In genomic region chr6:3258720-3259490, GRCh38 we compare ENCODE assay signal across 8 cellular contexts. TPM values are rescaled to one million over a fixed set of nuclear protein-coding genes. Genes with fewer than 3 reads are reported as not detected.
DNase-seq lines count a peak whose midpoint lies in the region; ATAC-seq and TF ChIP-seq lines count a peak whose summit lies in the region.

PSMG4 (plus strand) TSS chr6:3258947; CDS start chr6:3259023, 76 bp downstream.

- peak; percentile 80 for DNase-seq in ACHN
- DNase-seq in NCI-H2196 treated with DMSO at 0.1 percent for 48 hours (lab: John Stamatoyannopoulos, UW; ENCODE audit: unreplicated experiment) = peak; percentile 78
- peak; percentile 99 for DNase-seq in WERI-Rb-1
- peak; percentile 87 to 97 for DNase-seq in breast epithelium (ENCODE audit: low spot score in 2 of 2)
- peak; percentile 99 for DNase-seq in iPS-NIHi11 (ENCODE audit: low spot score)

- no peak for TF ChIP-seq POLR2A in breast epithelium (IDR thresholded peaks at IDR 0.05)

- TF ChIP-seq CTCF in WERI-Rb-1 (IDR thresholded peaks at IDR 0.05; ENCODE audit: low read depth, low read length) = no peak
- TF ChIP-seq CTCF in breast epithelium (IDR thresholded peaks at IDR 0.05) = no peak

- H3K4me3 ChIP-seq in WERI-Rb-1 (ENCODE audit: low read depth, low read length) = peak within 1 kb of the TSS; percentile 70
- peak within 1 kb of the TSS; percentile 93 to 100 (median 100) for H3K4me3 ChIP-seq in breast epithelium
- H3K4me3 ChIP-seq in skin epidermis = peak within 1 kb of the TSS; percentile 55 to 99 (median 91)

- H3K36me3 ChIP-seq in WERI-Rb-1 (peaks cover 16% of the 10 kb centered on the region), breast epithelium (no peaks in the 10 kb centered on the region)

- in situ Hi-C loops in ACHN (cut with HindIII; ENCODE audit: low pct_ligation_motif_present, low pct_unique_long_range_greater_than_20kb, low sequenced_read_pairs) = no loop called here

- ATAC-seq in GM18873 (IDR thresholded peaks at IDR 0.05; ENCODE audit: low FRiP score, unreplicated experiment) (peak; percentile 68), HG03108 (IDR thresholded peaks at IDR 0.05; ENCODE audit: unreplicated experiment) (peak; percentile 61)

- intact Hi-C loops in breast epithelium (cut with DNase I; ENCODE audit: low total_unique reads) = loop anchor here (5.0 kb wide), 1 partner anchor 132 kb away; no protein-coding TSS in a partner anchor

- H3K27me3 ChIP-seq in WERI-Rb-1 (ENCODE audit: insufficient read depth, low read depth, severe bottlenecking) = peaks cover 14% of the 10 kb centered on the region
- no peaks in the 10 kb centered on the region for H3K27me3 ChIP-seq in breast epithelium

- H3K27ac ChIP-seq in WERI-Rb-1 = peak within 1 kb of the TSS; percentile 56
- peak within 1 kb of the TSS; percentile 79 to 86 for H3K27ac ChIP-seq in breast epithelium
- peak within 1 kb of the TSS; percentile 56 to 95 (median 87) for H3K27ac ChIP-seq in skin epidermis

- H3K9me3 ChIP-seq in WERI-Rb-1 (ENCODE audit: severe bottlenecking) (no peaks in the 10 kb centered on the region), breast epithelium (no peaks in the 10 kb centered on the region)

- peaks cover 0 to 4% of the 10 kb centered on the region in 2 donors for H3K4me1 ChIP-seq in breast epithelium

RNA-seq across cellular contexts. Expression of gene PSMG4, which starts in this region (rescaled TPM):
- total RNA-seq in breast epithelium = 10 to 100 TPM; 24.3 to 26.9 (median 24.6) TPM

Comparison
In these comparisons a context has a peak if more than half of its experiments do, and no peak if none do; other contexts are left out.
1. Peak in every context shown above with its lines: DNase-seq, ATAC-seq, H3K4me3 ChIP-seq and H3K27ac ChIP-seq.